Comparison of ENCODE assay signal across 10 cellular contexts in the genomic region with DNA sequence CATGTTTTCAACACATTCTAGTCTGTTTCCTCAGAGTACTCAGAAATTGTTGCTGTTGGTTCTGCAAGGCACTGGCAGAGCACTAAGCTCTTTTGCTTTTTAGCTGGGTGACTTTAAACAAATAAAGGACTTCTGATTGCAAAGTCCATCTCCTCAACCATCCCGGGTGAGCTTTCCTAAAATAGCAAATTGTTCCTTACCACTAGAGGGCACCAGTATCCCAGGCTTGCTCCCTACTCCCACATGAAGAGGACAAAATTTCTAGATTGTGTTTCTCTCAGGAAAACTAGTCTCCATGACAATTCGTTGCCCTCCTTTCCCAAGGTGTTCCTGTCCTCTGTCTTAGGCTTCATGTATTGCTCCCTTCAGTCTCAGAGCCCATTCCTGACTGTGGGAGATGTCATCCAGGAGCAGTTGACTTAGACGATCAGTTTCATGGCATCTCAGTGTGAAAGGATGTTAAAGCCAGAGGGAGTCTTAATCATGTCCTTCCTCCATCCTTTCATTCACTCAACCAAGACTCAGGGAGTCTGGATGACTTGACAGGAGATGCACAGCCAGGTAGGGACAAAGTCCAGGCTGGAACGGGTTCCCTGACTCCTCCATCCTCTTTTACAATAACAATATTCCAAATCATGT. TPM values are rescaled to one million over a fixed set of nuclear protein-coding genes. Genes with fewer than 3 reads are reported as not detected.
DNase-seq lines count a peak whose midpoint lies in the region; ATAC-seq, FAIRE-seq and TF ChIP-seq lines count a peak whose summit lies in the region.
"Had no signal": no experiment of that assay in that cellular context is flagged by ENCODE, and none has a peak within 500 bp of the region (broad histone marks: within the 10 kb centered on the region; RNA-seq: fewer than 3 reads in every experiment).

No MANE protein-coding gene starts in this region.

- peak; percentile 83 for TF ChIP-seq CTCF in LNCaP clone FGC (IDR thresholded peaks at IDR 0.05; ENCODE audit: control insufficient read depth, extremely low read depth, insufficient read depth)
- peak; percentile 62 to 77 (median 62); a peak in 5 of 6 replicates for TF ChIP-seq CTCF in GM12878 (IDR thresholded peaks at IDR 0.05 in 2 of 3, conservative IDR thresholded peaks at IDR 0.05 in 1 of 3; ENCODE audit: control insufficient read depth in 2 of 3, extremely low read depth in 1 of 3, insufficient read depth in 1 of 3, low read depth in 3 of 3, low read length in 3 of 3)
- TF ChIP-seq CTCF in vagina (IDR thresholded peaks at IDR 0.05) = peak in 2 of 3 experiments; percentile 23 to 24

- TF ChIP-seq RAD21 in GM12878 (IDR thresholded peaks at IDR 0.05; ENCODE audit: insufficient read depth, low read depth, low read length) = peak; percentile 47

- no peak for TF ChIP-seq EP300 in GM12878 (IDR thresholded peaks at IDR 0.05; ENCODE audit: borderline replicate concordance in 1 of 2, control insufficient read depth in 1 of 2, low read depth in 2 of 2, low read length in 2 of 2)

- TF ChIP-seq POLR2A in GM12878 (IDR thresholded peaks at IDR 0.05; ENCODE audit: low read depth, low read length) (no peak), vagina (IDR thresholded peaks at IDR 0.05) (no peak)

- no peak overlapping the region for H3K27ac ChIP-seq in GM12878 (ENCODE audit: control insufficient read depth, insufficient read depth)
- no peak overlapping the region for H3K27ac ChIP-seq in vagina

- H3K4me3 ChIP-seq in LNCaP clone FGC (ENCODE audit: low read depth, low read length) = no peak overlapping the region
- H3K4me3 ChIP-seq in GM12878 = no peak overlapping the region
- H3K4me3 ChIP-seq in vagina = no peak overlapping the region

- no peaks in the 10 kb centered on the region for H3K9me3 ChIP-seq in GM12878 (replicated peaks; ENCODE audit: control insufficient read depth, insufficient read depth, low read length)
- no peaks in the 10 kb centered on the region for H3K9me3 ChIP-seq in vagina

- H3K4me1 ChIP-seq in GM12878 (ENCODE audit: control insufficient read depth, insufficient read depth, low read length) (no peaks in the 10 kb centered on the region), vagina (no peaks in the 10 kb centered on the region)

- H3K9ac ChIP-seq in GM12878 (ENCODE audit: control insufficient read depth, insufficient read depth, low read length) = no peak overlapping the region

- no peak for FAIRE-seq in GM12878 (lab: Jason Lieb, UNC)

- CTCF ChIA-PET in GM12878 (lab: Yijun Ruan, JAX) = interaction anchor here (0.7 to 9.4 kb wide), 19 partner anchors 8 to 641 kb away, joined by 3 to 142 read pairs (median 6); a partner anchor contains a TSS

- no peaks in the 10 kb centered on the region for H4K20me1 ChIP-seq in GM12878 (ENCODE audit: control insufficient read depth, insufficient read depth)

- no peak overlapping the region for H3K4me2 ChIP-seq in GM12878 (ENCODE audit: control insufficient read depth, insufficient read depth)

- no peaks in the 10 kb centered on the region for H3K79me2 ChIP-seq in GM12878 (ENCODE audit: control insufficient read depth, insufficient read depth, low read length)

- BruUV-seq in GM12878 (replicated peaks; lab: Mats Ljungman, UMichigan) = no TSS peak

- intact Hi-C loops in GM12878 (cut with micrococcal nuclease; ENCODE audit: unreplicated experiment) = no loop called here
- intact Hi-C loops in vagina (cut with DNase I) = no loop called here

- POLR2A ChIA-PET in GM12878 (lab: Charles Lee) = no interaction called here

- RAD21 ChIA-PET in GM12878 (lab: Charles Lee; ENCODE audit: unreplicated experiment) = interaction anchor here (1.3 to 5.4 kb wide), 4 partner anchors 47 to 327 kb away, joined by 3 to 24 read pairs (median 7); no protein-coding TSS in a partner anchor

- in situ Hi-C loops in GM12878 (cut with MboI) = no loop called here

- ATAC-seq in GM12878 = no peak; the same call in 2 of the 3 replicates
- ATAC-seq in GM18858 (IDR thresholded peaks at IDR 0.05; ENCODE audit: unreplicated experiment) = no peak

- no peaks in the 10 kb centered on the region for H3K36me3 ChIP-seq in GM12878 (ENCODE audit: control insufficient read depth in 2 of 2, insufficient read depth in 2 of 2, low read length in 1 of 2)
- no peaks in the 10 kb centered on the region for H3K36me3 ChIP-seq in vagina

- H3K27me3 ChIP-seq in GM12878 (replicated peaks in 1 of 2; ENCODE audit: control insufficient read depth in 2 of 2, insufficient read depth in 2 of 2, low read length in 1 of 2) (no peaks in the 10 kb centered on the region), vagina (no peaks in the 10 kb centered on the region)

- 24% methylated on average over 4 of the region's 4 CpGs for WGBS in GM12878 (ENCODE audit: insufficient coverage, insufficient replicate concordance, low lambda C conversion rate, missing lambda C conversion rate)

- SMC1A ChIA-PET in GM12878 (lab: Charles Lee; ENCODE audit: uncharacterized antibody, unreplicated experiment) = interaction anchor here (0.9 to 1.7 kb wide), 7 partner anchors 16 to 107 kb away, joined by 3 to 7 read pairs (median 3); no protein-coding TSS in a partner anchor

- DNase-seq in NCI-H1436 (lab: John Stamatoyannopoulos, UW) (peak; percentile 15), NCI-H1436 treated with DMSO at 0.1 percent for 48 hours (lab: John Stamatoyannopoulos, UW) (no peak), LNCaP clone FGC (ENCODE audit: low read depth) (peak; percentile 26), GM12878 (ENCODE audit: low read depth, low spot score) (no peak), islet precursor cell (peak; percentile 51), vagina (ENCODE audit: extremely low spot score in 2 of 2) (no peak), GM19238 (ENCODE audit: insufficient read length, low spot score) (no peak)

- no peak overlapping the region for H2AFZ ChIP-seq in GM12878 (ENCODE audit: control insufficient read depth, low read depth, low read length)

TF ChIP-seq in GM12878, 131 proteins besides CTCF, POLR2A, EP300 and RAD21 (continues in another document):
- TF ChIP-seq JUNB (IDR thresholded peaks at IDR 0.05) = no peak
- TF ChIP-seq SMAD1 (IDR thresholded peaks at IDR 0.05; ENCODE audit: low read depth, partially characterized antibody) = no peak
- no peak for TF ChIP-seq GABPA (IDR thresholded peaks at IDR 0.05; ENCODE audit: low read depth)
- TF ChIP-seq, protein P1, sequence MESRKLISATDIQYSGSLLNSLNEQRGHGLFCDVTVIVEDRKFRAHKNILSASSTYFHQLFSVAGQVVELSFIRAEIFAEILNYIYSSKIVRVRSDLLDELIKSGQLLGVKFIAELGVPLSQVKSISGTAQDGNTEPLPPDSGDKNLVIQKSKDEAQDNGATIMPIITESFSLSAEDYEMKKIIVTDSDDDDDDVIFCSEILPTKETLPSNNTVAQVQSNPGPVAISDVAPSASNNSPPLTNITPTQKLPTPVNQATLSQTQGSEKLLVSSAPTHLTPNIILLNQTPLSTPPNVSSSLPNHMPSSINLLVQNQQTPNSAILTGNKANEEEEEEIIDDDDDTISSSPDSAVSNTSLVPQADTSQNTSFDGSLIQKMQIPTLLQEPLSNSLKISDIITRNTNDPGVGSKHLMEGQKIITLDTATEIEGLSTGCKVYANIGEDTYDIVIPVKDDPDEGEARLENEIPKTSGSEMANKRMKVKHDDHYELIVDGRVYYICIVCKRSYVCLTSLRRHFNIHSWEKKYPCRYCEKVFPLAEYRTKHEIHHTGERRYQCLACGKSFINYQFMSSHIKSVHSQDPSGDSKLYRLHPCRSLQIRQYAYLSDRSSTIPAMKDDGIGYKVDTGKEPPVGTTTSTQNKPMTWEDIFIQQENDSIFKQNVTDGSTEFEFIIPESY (IDR thresholded peaks at IDR 0.05) = no peak
- no peak for TF ChIP-seq BCL11A (IDR thresholded peaks at IDR 0.05; ENCODE audit: low read depth, low read length)
- TF ChIP-seq SIN3A (IDR thresholded peaks at IDR 0.05; ENCODE audit: low read depth, low read length) = no peak
- TF ChIP-seq PAX5 (IDR thresholded peaks at IDR 0.05; ENCODE audit: borderline replicate concordance, low read depth, low read length) = no peak
- TF ChIP-seq GATAD2B (conservative IDR thresholded peaks at IDR 0.05; ENCODE audit: low read depth) = no peak
- TF ChIP-seq RB1 (IDR thresholded peaks at IDR 0.05; ENCODE audit: borderline replicate concordance) = no peak
- TF ChIP-seq SMC3 (IDR thresholded peaks at IDR 0.05; ENCODE audit: borderline replicate concordance, low read length) = no peak

RNA-seq across cellular contexts. Expression of a gene that starts 23.8 kb away (rescaled TPM):
- total RNA-seq in GM12878 (2013; cell fraction: nucleolus; rRNA removed) = not detected in 2 replicates
- total RNA-seq in GM12878 (2014; rRNA removed) (not detected in 2 replicates), GM12878 (2014; rRNA removed; fragmentation: Illumina TruSeq; extraction: Trizol) (not detected in 2 replicates), GM12878 (2021) (not detected in 2 replicates), vagina (not detected)
- polyA plus RNA-seq in GM12878 (2011; ENCODE audit: low read depth) = not detected
- polyA plus RNA-seq in GM12878 (2011; rRNA removed) (not detected in 2 replicates), GM12878 (2014; fragmentation: Illumina TruSeq; extraction: Trizol) (not detected in 2 replicates), GM12878 (2014; fragmentation: Nextera tagmentation; extraction: Ambion mirVana) (not detected), GM12878 (2014; rRNA removed) (not detected in 2 replicates), GM12878 (2016; fragmentation: Nextera tagmentation; extraction: Ambion mirVana) (not detected)
- not detected in 2 replicates for polyA plus RNA-seq in GM12878 (2011; cell fraction: cytosol; rRNA removed)
- not detected in 2 replicates for polyA plus RNA-seq in GM12878 (2011; cell fraction: nucleus; rRNA removed)
- not detected in 2 replicates for polyA plus RNA-seq in GM12878 (2012)
- not detected in 2 replicates for polyA minus RNA-seq in GM12878 (2011; rRNA and poly(A)+ RNA removed)
- polyA minus RNA-seq in GM12878 (2011; cell fraction: cytosol; rRNA and poly(A)+ RNA removed) = not detected in 2 replicates
- not detected in 2 replicates for polyA minus RNA-seq in GM12878 (2011; cell fraction: nucleus; rRNA and poly(A)+ RNA removed)
- total RNA-seq: CD4-positive, alpha-beta memory T cell; skeletal muscle tissue had no signal
- polyA plus RNA-seq: CD4-positive, alpha-beta memory T cell had no signal

RNA-seq across cellular contexts. Expression of a gene that starts 30.8 kb away (rescaled TPM):
- total RNA-seq in GM12878 (2013; cell fraction: nucleolus; rRNA removed) = not detected in 2 replicates
- total RNA-seq in GM12878 (2014; rRNA removed) (0.06 and 0.11 TPM in 2 replicates), GM12878 (2014; rRNA removed; fragmentation: Illumina TruSeq; extraction: Trizol) (not detected in 2 replicates), GM12878 (2021) (0.10 TPM in 1 of 2 replicates, not detected in the other), vagina (not detected)
- polyA plus RNA-seq in GM12878 (2011; ENCODE audit: low read depth) = not detected
- polyA plus RNA-seq in GM12878 (2011; rRNA removed) (0.14 TPM in 1 of 2 replicates, not detected in the other), GM12878 (2014; fragmentation: Illumina TruSeq; extraction: Trizol) (0.08 and 0.09 TPM in 2 replicates), GM12878 (2014; fragmentation: Nextera tagmentation; extraction: Ambion mirVana) (under 1 TPM in 1 of 2 experiments, not detected in 1; 0.07 TPM), GM12878 (2014; rRNA removed) (not detected in 2 replicates), GM12878 (2016; fragmentation: Nextera tagmentation; extraction: Ambion mirVana) (under 1 TPM in 1 of 2 experiments, not detected in 1; 0.13 TPM)
- 0.03 TPM in 1 of 2 replicates, not detected in the other for polyA plus RNA-seq in GM12878 (2011; cell fraction: cytosol; rRNA removed)
- polyA plus RNA-seq in GM12878 (2011; cell fraction: nucleus; rRNA removed) = not detected in 2 replicates
- 0.06 and 0.08 TPM in 2 replicates for polyA plus RNA-seq in GM12878 (2012)
- not detected in 2 replicates for polyA minus RNA-seq in GM12878 (2011; rRNA and poly(A)+ RNA removed)
- polyA minus RNA-seq in GM12878 (2011; cell fraction: cytosol; rRNA and poly(A)+ RNA removed) = not detected in 2 replicates
- not detected in 2 replicates for polyA minus RNA-seq in GM12878 (2011; cell fraction: nucleus; rRNA and poly(A)+ RNA removed)
- total RNA-seq: CD4-positive, alpha-beta memory T cell; skeletal muscle tissue had no signal
- polyA plus RNA-seq: CD4-positive, alpha-beta memory T cell had no signal

Comparison
In these comparisons a context has a peak if more than half of its experiments do, and no peak if none do; other contexts are left out.
1. DNase-seq: peak in NCI-H1436 (single experiment), LNCaP clone FGC (single experiment) and islet precursor cell (single experiment); none in NCI-H1436 treated with DMSO at 0.1 percent for 48 hours (single experiment), GM12878 (single experiment), vagina (0 of 2) and GM19238 (single experiment).
2. CTCF ChIP-seq: peak in every context shown above with its lines; median percentile 83 in LNCaP clone FGC; 62 in GM12878; 24 in vagina.